In the genomic region with DNA sequence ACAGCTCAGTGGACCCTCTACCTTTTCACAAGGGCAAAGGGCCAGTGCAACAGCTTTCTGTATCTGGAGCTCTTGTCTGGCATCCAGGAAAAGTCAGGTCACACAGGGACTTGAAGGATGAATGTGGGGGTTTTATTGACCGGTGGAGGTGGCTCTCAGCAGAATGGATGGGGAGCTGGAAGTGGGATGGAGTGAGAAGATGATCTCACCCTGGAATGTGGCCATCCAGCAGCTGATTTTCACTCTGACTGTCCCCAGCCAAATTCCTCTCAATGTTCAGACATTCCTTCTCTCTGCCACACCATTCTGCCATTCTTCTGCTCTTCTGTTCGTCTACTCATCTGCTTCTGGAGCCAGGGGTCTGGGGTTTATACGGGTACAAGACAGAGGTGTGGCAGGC, we compare ENCODE assay signal across 19 cellular contexts.
DNase-seq lines count a peak whose midpoint lies in the region; FAIRE-seq and TF ChIP-seq lines count a peak whose summit lies in the region.
"Had no signal": no experiment of that assay in that cellular context is flagged by ENCODE, and none has a peak within 500 bp of the region (broad histone marks: within the 10 kb centered on the region; RNA-seq: fewer than 3 reads in every experiment).

No MANE protein-coding gene starts in this region.

- intact Hi-C loops in PC-9 (cut with micrococcal nuclease; ENCODE audit: unreplicated experiment) = no loop called here
- intact Hi-C loops in Caco-2 (cut with micrococcal nuclease; ENCODE audit: unreplicated experiment) = no loop called here
- intact Hi-C loops in activated naive CD4-positive, alpha-beta T cell treated with anti-CD3 and anti-CD28 coated beads for 36 hours (cut with micrococcal nuclease) = no loop called here

- H2BK12ac ChIP-seq in H1 (ENCODE audit: low read depth, low read length) = no peak overlapping the region

- H2BK15ac ChIP-seq in H1 (ENCODE audit: low read length) = no peak overlapping the region

- H2BK120ac ChIP-seq in H1 (replicated peaks; ENCODE audit: low read depth, low read length) = no peak overlapping the region

- H3K27ac Mint-ChIP-seq in nephron progenitor cell = peak overlapping the region; percentile 72
- H3K27ac Mint-ChIP-seq in Caco-2 (ENCODE audit: unreplicated experiment) = no peak overlapping the region
- no peak overlapping the region for H3K27ac Mint-ChIP-seq in activated naive CD4-positive, alpha-beta T cell treated with anti-CD3 and anti-CD28 coated beads for 36 hours
- H3K27ac Mint-ChIP-seq: B cell; CD4-positive, alpha-beta T cell; HFFc6 had no signal

- no peak overlapping the region for H3K27ac ChIP-seq in PC-9
- H3K27ac ChIP-seq in H1 (ENCODE audit: low read depth, low read length) = no peak overlapping the region

- no peak for TF ChIP-seq CTCF in PC-9 (conservative IDR thresholded peaks at IDR 0.05)
- no peak for TF ChIP-seq CTCF in H1 (IDR thresholded peaks at IDR 0.05; ENCODE audit: control extremely low read depth in 1 of 3, insufficient read depth in 1 of 3, low read depth in 1 of 3, low read length in 3 of 3)
- no peak for TF ChIP-seq CTCF in nephron progenitor cell (IDR thresholded peaks at IDR 0.05)
- TF ChIP-seq CTCF in Caco-2 (IDR thresholded peaks at IDR 0.05; ENCODE audit: insufficient read depth in 1 of 2, low read depth in 1 of 2, low read length in 1 of 2, severe bottlenecking in 1 of 2, unreplicated experiment in 1 of 2) = no peak

- H3K27me3 Mint-ChIP-seq in nephron progenitor cell (ENCODE audit: low read depth, poor library complexity) (peaks cover 7% of the 10 kb centered on the region), Caco-2 (ENCODE audit: insufficient read depth, unreplicated experiment) (peaks cover 2% of the 10 kb centered on the region)
- no peaks in the 10 kb centered on the region for H3K27me3 Mint-ChIP-seq in activated naive CD4-positive, alpha-beta T cell treated with anti-CD3 and anti-CD28 coated beads for 36 hours (ENCODE audit: low read depth)
- H3K27me3 Mint-ChIP-seq: B cell; CD4-positive, alpha-beta T cell had no signal

- TF ChIP-seq EP300 in H1 (IDR thresholded peaks at IDR 0.05; ENCODE audit: borderline replicate concordance in 1 of 2, low read depth in 2 of 2, low read length in 2 of 2) = no peak

- H3K27me3 ChIP-seq in PC-9 (ENCODE audit: insufficient read depth, low read depth) (no peaks in the 10 kb centered on the region), H1 (replicated peaks in 1 of 4; ENCODE audit: control insufficient read depth in 3 of 4, extremely low read depth in 1 of 4, insufficient read depth in 3 of 4, low read length in 3 of 4) (no peaks in the 10 kb centered on the region), Caco-2 (replicated peaks; ENCODE audit: control insufficient read depth, insufficient read depth, low read length) (no peaks in the 10 kb centered on the region)

- no peaks in the 10 kb centered on the region for H3K36me3 ChIP-seq in PC-9 (ENCODE audit: low read depth)
- no peaks in the 10 kb centered on the region for H3K36me3 ChIP-seq in H1 (ENCODE audit: control insufficient read depth in 2 of 4, insufficient read depth in 4 of 4, low read length in 3 of 4)
- no peaks in the 10 kb centered on the region for H3K36me3 ChIP-seq in Caco-2 (ENCODE audit: control insufficient read depth, insufficient read depth, low read length)

- no peak overlapping the region for H3K18ac ChIP-seq in H1 (ENCODE audit: extremely low read depth, low read length)

- CTCF ChIA-PET in PC-9 (lab: Charles Lee) (no interaction called here), H1 (lab: Charles Lee; ENCODE audit: partially characterized antibody) (interaction anchor here (1.2 kb wide), 1 partner anchor 17 kb away, joined by 3 read pairs; no protein-coding TSS in a partner anchor), Caco-2 (lab: Charles Lee) (no interaction called here)
- CTCF ChIA-PET in activated naive CD4-positive, alpha-beta T cell treated with anti-CD3 and anti-CD28 coated beads for 36 hours (lab: Charles Lee) = no interaction called here

- no peak overlapping the region for H3K14ac ChIP-seq in H1 (ENCODE audit: insufficient read length)

- TF ChIP-seq POLR2A in H1 (IDR thresholded peaks at IDR 0.05; ENCODE audit: control extremely low read depth in 1 of 2, low read depth in 2 of 2, low read length in 2 of 2) = no peak

- no peak overlapping the region for H2AK5ac ChIP-seq in H1 (ENCODE audit: low read depth, low read length)

- no peak overlapping the region for H3K9ac ChIP-seq in H1 (replicated peaks in 1 of 4; ENCODE audit: extremely low read depth in 1 of 4, low read depth in 3 of 4, low read length in 3 of 4)

- no peaks in the 10 kb centered on the region for H3K9me3 ChIP-seq in PC-9 (ENCODE audit: insufficient read depth, low read depth)
- H3K9me3 ChIP-seq in H1 (ENCODE audit: insufficient read depth in 2 of 2, low read depth in 1 of 2, low read length in 1 of 2) = no peaks in the 10 kb centered on the region
- H3K9me3 ChIP-seq in Caco-2 = no peaks in the 10 kb centered on the region

- no peak overlapping the region for H4K91ac ChIP-seq in H1 (replicated peaks; ENCODE audit: insufficient read length, low read length)

- POLR2A ChIA-PET in PC-9 (lab: Charles Lee; ENCODE audit: unreplicated experiment) = no interaction called here
- POLR2A ChIA-PET in H1 (lab: Charles Lee; ENCODE audit: partially characterized antibody) = no interaction called here
- POLR2A ChIA-PET in Caco-2 (lab: Charles Lee) = no interaction called here

- no peak overlapping the region for H4K8ac ChIP-seq in H1 (ENCODE audit: extremely low read depth, insufficient read depth, low read length)

- BruUV-seq in PC-9 (replicated peaks; lab: Mats Ljungman, UMichigan) (no TSS peak), Caco-2 (replicated peaks; lab: Mats Ljungman, UMichigan) (no TSS peak)

- no peaks in the 10 kb centered on the region for H3K79me2 ChIP-seq in PC-9 (ENCODE audit: low read depth)
- no peaks in the 10 kb centered on the region for H3K79me2 ChIP-seq in H1 (ENCODE audit: control insufficient read depth in 1 of 2, insufficient read depth in 2 of 2, low read length in 2 of 2)

- no peaks in the 10 kb centered on the region for H3K23me2 ChIP-seq in H1 (ENCODE audit: low read depth, low read length)

- no peak overlapping the region for H3K56ac ChIP-seq in H1 (replicated peaks; ENCODE audit: insufficient read length, low read depth, low read length)

- H3K23ac ChIP-seq in H1 (ENCODE audit: insufficient read length) = no peak overlapping the region

- H3K4me2 ChIP-seq in PC-9 (no peak overlapping the region), H1 (ENCODE audit: insufficient read depth in 1 of 2, low read depth in 2 of 2, low read length in 2 of 2) (no peak overlapping the region)

- H3K4me1 ChIP-seq in PC-9 (replicated peaks; ENCODE audit: insufficient read depth) (no peaks in the 10 kb centered on the region), H1 (replicated peaks in 1 of 4; ENCODE audit: control insufficient read depth in 3 of 4, insufficient read depth in 4 of 4, low read length in 3 of 4) (no peaks in the 10 kb centered on the region), Caco-2 (peaks cover 16% of the 10 kb centered on the region)

- H3K4me3 ChIP-seq in PC-9 (no peak overlapping the region), H1 (ENCODE audit: extremely low read depth in 1 of 4, insufficient read depth in 2 of 4, low read depth in 3 of 4, low read length in 4 of 4) (no peak overlapping the region), Caco-2 (ENCODE audit: low read depth, low read length) (no peak overlapping the region)

- H4K20me1 ChIP-seq in PC-9 (ENCODE audit: insufficient read depth) = no peaks in the 10 kb centered on the region
- H4K20me1 ChIP-seq in H1 (replicated peaks in 1 of 2; ENCODE audit: control insufficient read depth in 1 of 2, insufficient read depth in 2 of 2, low read length in 2 of 2) = no peaks in the 10 kb centered on the region

- H3K4me1 Mint-ChIP-seq in nephron progenitor cell (no peaks in the 10 kb centered on the region), Caco-2 (ENCODE audit: low read depth, unreplicated experiment) (peaks cover 13% of the 10 kb centered on the region)
- H3K4me1 Mint-ChIP-seq in activated naive CD4-positive, alpha-beta T cell treated with anti-CD3 and anti-CD28 coated beads for 36 hours (ENCODE audit: low read depth) = peaks cover 12% of the 10 kb centered on the region
- H3K4me1 Mint-ChIP-seq: B cell had no signal

- H3K9me3 Mint-ChIP-seq in nephron progenitor cell (peaks cover 7% of the 10 kb centered on the region), Caco-2 (ENCODE audit: unreplicated experiment) (no peaks in the 10 kb centered on the region)
- no peaks in the 10 kb centered on the region for H3K9me3 Mint-ChIP-seq in activated naive CD4-positive, alpha-beta T cell treated with anti-CD3 and anti-CD28 coated beads for 36 hours
- H3K9me3 Mint-ChIP-seq: CD4-positive, alpha-beta T cell had no signal

- no peak overlapping the region for H3K4ac ChIP-seq in H1 (replicated peaks; ENCODE audit: insufficient read length, low read depth, low read length)

- no peak overlapping the region for H4K5ac ChIP-seq in H1 (ENCODE audit: insufficient read length, low read depth, low read length)

- H3F3A ChIP-seq in PC-9 (ENCODE audit: insufficient read depth, low read depth) = no peaks in the 10 kb centered on the region

- H3K4me3 Mint-ChIP-seq in nephron progenitor cell (no peak overlapping the region), Caco-2 (ENCODE audit: unreplicated experiment) (no peak overlapping the region)
- no peak overlapping the region for H3K4me3 Mint-ChIP-seq in activated naive CD4-positive, alpha-beta T cell treated with anti-CD3 and anti-CD28 coated beads for 36 hours
- H3K4me3 Mint-ChIP-seq: B cell; CD4-positive, alpha-beta T cell; HFFc6 had no signal

- H2BK20ac ChIP-seq in H1 (ENCODE audit: low read length) = no peak overlapping the region

- H3K9me2 ChIP-seq in PC-9 (ENCODE audit: insufficient read depth) = no peaks in the 10 kb centered on the region

- H2BK5ac ChIP-seq in H1 (ENCODE audit: low read depth, low read length) = no peak overlapping the region

- no peaks in the 10 kb centered on the region for H3K79me1 ChIP-seq in H1 (ENCODE audit: low read depth, low read length)

- FAIRE-seq in H1 (lab: Jason Lieb, UNC) = no peak
- FAIRE-seq: A204.1, D721Med, G401.6, GM19239 had no signal

- DNase-seq in PC-9 (no peak), H1 (ENCODE audit: low read depth in 1 of 2, low spot score in 2 of 2) (no peak), nephron progenitor cell (no peak), germinal center (ENCODE audit: low spot score) (no peak), Caco-2 (no peak)
- DNase-seq in activated CD8-positive, alpha-beta memory T cell treated with anti-CD3 and anti-CD28 coated beads for 24 hours = no peak
- no peak for DNase-seq in activated naive CD4-positive, alpha-beta T cell treated with anti-CD3 and anti-CD28 coated beads for 36 hours
- DNase-seq: C1 segment of cervical spinal cord; CD4-positive, alpha-beta T cell; DMS153; DMS79 treated with DMSO at 0.1 percent for 48 hours; EL; HCEC 1CT; HFFc6 had no signal

- peak overlapping the region; percentile 59 for H2AFZ ChIP-seq in PC-9
- H2AFZ ChIP-seq in H1 (ENCODE audit: low read length) = no peak overlapping the region

- no peaks in the 10 kb centered on the region for H3K36me3 Mint-ChIP-seq in nephron progenitor cell (ENCODE audit: low read depth)
- no peaks in the 10 kb centered on the region for H3K36me3 Mint-ChIP-seq in Caco-2 (ENCODE audit: insufficient read depth, unreplicated experiment)
- no peaks in the 10 kb centered on the region for H3K36me3 Mint-ChIP-seq in activated naive CD4-positive, alpha-beta T cell treated with anti-CD3 and anti-CD28 coated beads for 36 hours (ENCODE audit: low read depth)

- TF ChIP-seq RAD21 in H1 (IDR thresholded peaks at IDR 0.05 in 1 of 2, conservative IDR thresholded peaks at IDR 0.05 in 1 of 2; ENCODE audit: low read depth in 2 of 2, low read length in 2 of 2) = no peak

- WGBS in H1 (ENCODE audit: extremely low coverage in 1 of 2, insufficient coverage in 1 of 2, insufficient read length in 1 of 2, insufficient replicate concordance in 2 of 2, low coverage in 1 of 2, low lambda C conversion rate in 2 of 2, missing lambda C conversion rate in 1 of 2), 2 experiments = 88% methylated on average over 3 of the region's 3 CpGs; no CpG with 5 or more reads in 1 of the 2 experiments
